19 cellular contexts compared by ENCODE assay signal in genomic region chr1:29284286-29284960, GRCh38. TPM values are rescaled to one million over a fixed set of nuclear protein-coding genes. Genes with fewer than 3 reads are reported as not detected.
A peak's percentile ranks its signal among the peaks of the same experiment; 100 is the strongest.
DNase-seq lines count a peak whose midpoint lies in the region; ATAC-seq and TF ChIP-seq lines count a peak whose summit lies in the region.
"Had no signal": no experiment of that assay in that cellular context is flagged by ENCODE, and none has a peak within 500 bp of the region (broad histone marks: within the 10 kb centered on the region; RNA-seq: fewer than 3 reads in every experiment).

No MANE protein-coding gene starts in this region.

- H3K9me3 ChIP-seq in BLaER1 = no peaks in the 10 kb centered on the region
- no peaks in the 10 kb centered on the region for H3K9me3 ChIP-seq in OCI-LY7 (ENCODE audit: low read length)
- no peaks in the 10 kb centered on the region for H3K9me3 ChIP-seq in iPS-15b (ENCODE audit: control insufficient read depth, insufficient read depth, low read length)
- no peaks in the 10 kb centered on the region for H3K9me3 ChIP-seq in osteoblast (ENCODE audit: low read depth, low read length)

- in situ Hi-C loops in brain microvascular endothelial cell (cut with HindIII; ENCODE audit: low pct_ligation_motif_present, low sequenced_read_pairs) = no loop called here

- H3K79me2 ChIP-seq in OCI-LY7 (ENCODE audit: insufficient read depth, low read depth, low read length) = no peaks in the 10 kb centered on the region
- no peaks in the 10 kb centered on the region for H3K79me2 ChIP-seq in osteoblast (ENCODE audit: insufficient read depth, low read length)

- H3K27ac ChIP-seq in BLaER1 (no peak overlapping the region), OCI-LY7 (ENCODE audit: low read depth, low read length, poor library complexity, severe bottlenecking) (no peak overlapping the region), osteoblast (ENCODE audit: low read depth, low read length) (no peak overlapping the region), brain microvascular endothelial cell (no peak overlapping the region)
- H3K27ac ChIP-seq: KMS-11 had no signal

- 0 out of 2 replicates have a peak overlapping the region, but pooled peaks have one; percentile 34 for H3K9ac ChIP-seq in BLaER1
- H3K9ac ChIP-seq in iPS-15b (ENCODE audit: low read depth, low read length) = no peak overlapping the region
- H3K9ac ChIP-seq: KMS-11 had no signal

- intact Hi-C loops in OCI-LY7 (cut with micrococcal nuclease; ENCODE audit: unreplicated experiment) = no loop called here
- intact Hi-C loops in left colon (cut with DNase I, micrococcal nuclease) = no loop called here

- H3K4me3 ChIP-seq in BLaER1 = 0 out of 2 replicates have a peak overlapping the region, but pooled peaks have one; percentile 53
- H3K4me3 ChIP-seq in OCI-LY7 (ENCODE audit: low read depth, low read length, poor library complexity, severe bottlenecking) = no peak overlapping the region
- peak overlapping the region; percentile 66 for H3K4me3 ChIP-seq in iPS-15b (ENCODE audit: low read depth, low read length)
- no peak overlapping the region for H3K4me3 ChIP-seq in osteoblast (ENCODE audit: insufficient read depth, low read length)
- H3K4me3 ChIP-seq in brain microvascular endothelial cell (ENCODE audit: low read depth, low read length) = no peak overlapping the region

- peaks cover 49% of the 10 kb centered on the region for H3K4me1 ChIP-seq in BLaER1
- peaks cover 18% of the 10 kb centered on the region for H3K4me1 ChIP-seq in OCI-LY7 (ENCODE audit: insufficient read depth, low read length, poor library complexity, severe bottlenecking)
- peaks cover 7% of the 10 kb centered on the region for H3K4me1 ChIP-seq in iPS-15b (ENCODE audit: control insufficient read depth, insufficient read depth, low read length)
- H3K4me1 ChIP-seq in osteoblast (ENCODE audit: insufficient read depth, low read length) = peaks cover 12% of the 10 kb centered on the region

- TF ChIP-seq CTCF in OCI-LY7 (conservative IDR thresholded peaks at IDR 0.05; ENCODE audit: low read length) (no peak), osteoblast (IDR thresholded peaks at IDR 0.05; ENCODE audit: extremely low read depth, low read depth, low read length) (no peak), brain microvascular endothelial cell (IDR thresholded peaks at IDR 0.05; ENCODE audit: low read depth, low read length, missing control alignments) (no peak)

- POLR2A ChIA-PET in OCI-LY7 (lab: Charles Lee) = no interaction called here

- H3K4me2 ChIP-seq in BLaER1 = peak overlapping the region; percentile 75; the same call in 1 of the 2 replicates
- 0 out of 2 replicates have a peak overlapping the region, but pooled peaks have one; percentile 58 for H3K4me2 ChIP-seq in OCI-LY7 (ENCODE audit: low read length)
- H3K4me2 ChIP-seq in osteoblast (ENCODE audit: insufficient read depth, low read length) = no peak overlapping the region

- no peaks in the 10 kb centered on the region for H4K20me1 ChIP-seq in BLaER1
- no peaks in the 10 kb centered on the region for H4K20me1 ChIP-seq in OCI-LY7 (ENCODE audit: insufficient read depth, low read length)
- no peaks in the 10 kb centered on the region for H4K20me1 ChIP-seq in osteoblast (ENCODE audit: insufficient read depth, low read length)

- H3K27me3 ChIP-seq in BLaER1 (no peaks in the 10 kb centered on the region), iPS-15b (ENCODE audit: control insufficient read depth, insufficient read depth, low read length) (no peaks in the 10 kb centered on the region), osteoblast (ENCODE audit: insufficient read depth, low read length) (no peaks in the 10 kb centered on the region), brain microvascular endothelial cell (replicated peaks) (no peaks in the 10 kb centered on the region)

- BruUV-seq in OCI-LY7 (replicated peaks; lab: Mats Ljungman, UMichigan) = no TSS peak

- no peak for DNase-seq in OCI-LY7 (ENCODE audit: low spot score)
- peak; percentile 76 for DNase-seq in osteoblast (ENCODE audit: insufficient read length, low spot score, missing footprints)
- DNase-seq in brain microvascular endothelial cell = no peak
- DNase-seq in left colon = no peak
- DNase-seq in NCI-H226 = no peak
- DNase-seq: AML-193; Calu3; CD4-positive, alpha-beta T cell; GOT3; NCI-H1092; NCI-H1694; NCI-H2107; NCI-H345; NCI-H69; Right ventricle myocardium superior had no signal

- H2AFZ ChIP-seq in OCI-LY7 (ENCODE audit: low read length) (no peak overlapping the region), osteoblast (ENCODE audit: low read length) (no peak overlapping the region)

- ATAC-seq in left colon = no peak
- ATAC-seq: HepG2 had no signal

- H3K36me3 ChIP-seq in BLaER1 (no peaks in the 10 kb centered on the region), OCI-LY7 (ENCODE audit: insufficient read depth, low read length) (no peaks in the 10 kb centered on the region), iPS-15b (ENCODE audit: control insufficient read depth, insufficient read depth, low read length) (peaks cover 5% of the 10 kb centered on the region), osteoblast (ENCODE audit: insufficient read depth, low read length) (no peaks in the 10 kb centered on the region), brain microvascular endothelial cell (replicated peaks) (no peaks in the 10 kb centered on the region)

- CTCF ChIA-PET in OCI-LY7 (lab: Charles Lee; ENCODE audit: unreplicated experiment) = no interaction called here

- no peaks in the 10 kb centered on the region for H3K9me2 ChIP-seq in OCI-LY7 (ENCODE audit: insufficient read depth, low read length)

RNA-seq across cellular contexts. Expression of gene PTPRU, which starts 48.1 kb away (rescaled TPM):
- total RNA-seq in OCI-LY7 (2014; rRNA removed; shearing (Covaris generic)) = 2.5 and 7.3 TPM in 2 replicates
- 3.3 and 4.6 TPM in 2 replicates for total RNA-seq in OCI-LY7 (2022)
- total RNA-seq in osteoblast = 9.4 and 16.2 TPM in 2 replicates
- total RNA-seq in left colon = 1 to 10 TPM; 2.0 to 2.4 TPM

RNA-seq across cellular contexts. Expression of gene MECR, which starts 53.7 kb away (rescaled TPM):
- 27.2 and 33.5 TPM in 2 replicates for total RNA-seq in OCI-LY7 (2014; rRNA removed; shearing (Covaris generic))
- total RNA-seq in OCI-LY7 (2022) (30.0 and 33.3 TPM in 2 replicates), osteoblast (23.5 and 25.6 TPM in 2 replicates), left colon (10 to 100 TPM; 14.3 to 20.6 TPM)

Comparison
In these comparisons a context has a peak if more than half of its experiments do, and no peak if none do; other contexts are left out.
1. H3K4me3 ChIP-seq: peak in BLaER1 (single experiment) and iPS-15b (single experiment); none in OCI-LY7 (single experiment), osteoblast (single experiment) and brain microvascular endothelial cell (single experiment).